11 cellular contexts compared by ENCODE assay signal in the genomic region with DNA sequence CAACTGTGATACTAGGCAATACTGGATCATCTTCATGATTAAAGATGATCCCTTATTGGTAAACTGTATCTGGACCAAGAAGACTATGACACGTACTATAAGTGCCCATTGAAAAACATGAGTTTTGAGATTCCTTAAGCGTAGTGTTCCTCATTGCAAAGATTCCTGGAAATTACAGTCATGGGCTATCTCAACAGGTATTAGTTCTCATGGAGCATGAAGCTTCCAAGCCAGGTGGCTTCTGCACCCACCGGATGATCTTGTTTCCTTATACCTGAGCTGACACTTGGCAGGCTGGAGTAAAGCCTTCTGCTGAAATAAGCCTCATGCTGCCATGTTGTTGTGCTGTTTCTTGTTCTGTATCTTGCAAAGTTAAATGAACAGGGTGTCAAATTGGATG.
"Had no signal": no experiment of that assay in that cellular context is flagged by ENCODE, and none has a peak within 500 bp of the region (broad histone marks: within the 10 kb centered on the region; RNA-seq: fewer than 3 reads in every experiment).

No MANE protein-coding gene starts in this region.

- H3K27ac ChIP-seq: GM23248 had no signal

- H3K9ac ChIP-seq: GM23248 had no signal

- FAIRE-seq: H1, H54 had no signal

- H3K4me2 ChIP-seq: GM23338 had no signal

- H3K9me3 ChIP-seq: HAP-1 had no signal

- H3K36me3 ChIP-seq: HAP-1 had no signal

- H3K9me3 Mint-ChIP-seq: GM23338, HFFc6 had no signal

- H3K4me3 Mint-ChIP-seq: GM23338, H9, HFFc6 had no signal

- H2AFZ ChIP-seq: GM23248, GM23338 had no signal

- H3K27ac Mint-ChIP-seq: GM23338, H9, HFFc6 had no signal

- H3K4me3 ChIP-seq: GM23248, GM23338, HAP-1 had no signal

- ATAC-seq: GM23338, HCT116 had no signal

- DNase-seq: GM23248, GOT3, H7, H9, HCEC 1CT, HFFc6 had no signal
